Comparison of ENCODE assay signal across 1 cellular context in the genomic region with DNA sequence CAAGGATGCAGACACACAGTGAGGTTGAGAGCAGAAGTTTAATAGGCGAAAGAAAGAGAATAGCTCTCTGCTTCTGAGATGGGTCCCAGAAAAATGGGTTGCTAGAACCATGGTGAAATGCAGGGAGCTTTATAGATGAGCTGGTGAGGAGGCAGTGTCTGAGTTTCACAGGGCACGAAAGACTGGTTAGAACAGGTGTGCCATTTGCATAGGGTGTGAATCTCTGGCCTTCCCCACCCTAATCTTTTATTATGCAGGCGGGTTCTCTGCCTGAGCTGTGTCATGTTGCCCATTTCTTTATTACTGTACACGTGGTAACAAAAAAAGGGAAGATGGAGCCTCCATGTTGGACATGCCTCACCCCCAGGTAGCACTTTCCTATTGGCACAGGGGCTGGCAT.
TF ChIP-seq lines count a peak whose summit lies in the region.

No MANE protein-coding gene starts in this region.

TF ChIP-seq in H1, 55 proteins besides CTCF, POLR2A, EP300 and RAD21 (continued from another document):
- no peak for TF ChIP-seq TAF1 (IDR thresholded peaks at IDR 0.05; ENCODE audit: low read depth, low read length)
- TF ChIP-seq KDM1A (IDR thresholded peaks at IDR 0.05; ENCODE audit: borderline replicate concordance, low read length): no peak
- no peak for TF ChIP-seq EZH2 (IDR thresholded peaks at IDR 0.05; ENCODE audit: low read depth, low read length, severe bottlenecking)
- TF ChIP-seq, protein P1, sequence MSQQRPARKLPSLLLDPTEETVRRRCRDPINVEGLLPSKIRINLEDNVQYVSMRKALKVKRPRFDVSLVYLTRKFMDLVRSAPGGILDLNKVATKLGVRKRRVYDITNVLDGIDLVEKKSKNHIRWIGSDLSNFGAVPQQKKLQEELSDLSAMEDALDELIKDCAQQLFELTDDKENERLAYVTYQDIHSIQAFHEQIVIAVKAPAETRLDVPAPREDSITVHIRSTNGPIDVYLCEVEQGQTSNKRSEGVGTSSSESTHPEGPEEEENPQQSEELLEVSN (IDR thresholded peaks at IDR 0.05): no peak
- no peak for TF ChIP-seq RBBP5 (IDR thresholded peaks at IDR 0.05; ENCODE audit: borderline replicate concordance, low read depth, low read length)
- TF ChIP-seq NRF1 (IDR thresholded peaks at IDR 0.05; ENCODE audit: low read depth, low read length): no peak
- no peak for TF ChIP-seq CBX5 (IDR thresholded peaks at IDR 0.05; ENCODE audit: low read depth, low read length)
- TF ChIP-seq RXRA (IDR thresholded peaks at IDR 0.05; ENCODE audit: insufficient read depth, low read depth, low read length): no peak
- TF ChIP-seq GTF2F1 (IDR thresholded peaks at IDR 0.05; ENCODE audit: borderline replicate concordance, low read depth, low read length): no peak
